In the genomic region with DNA sequence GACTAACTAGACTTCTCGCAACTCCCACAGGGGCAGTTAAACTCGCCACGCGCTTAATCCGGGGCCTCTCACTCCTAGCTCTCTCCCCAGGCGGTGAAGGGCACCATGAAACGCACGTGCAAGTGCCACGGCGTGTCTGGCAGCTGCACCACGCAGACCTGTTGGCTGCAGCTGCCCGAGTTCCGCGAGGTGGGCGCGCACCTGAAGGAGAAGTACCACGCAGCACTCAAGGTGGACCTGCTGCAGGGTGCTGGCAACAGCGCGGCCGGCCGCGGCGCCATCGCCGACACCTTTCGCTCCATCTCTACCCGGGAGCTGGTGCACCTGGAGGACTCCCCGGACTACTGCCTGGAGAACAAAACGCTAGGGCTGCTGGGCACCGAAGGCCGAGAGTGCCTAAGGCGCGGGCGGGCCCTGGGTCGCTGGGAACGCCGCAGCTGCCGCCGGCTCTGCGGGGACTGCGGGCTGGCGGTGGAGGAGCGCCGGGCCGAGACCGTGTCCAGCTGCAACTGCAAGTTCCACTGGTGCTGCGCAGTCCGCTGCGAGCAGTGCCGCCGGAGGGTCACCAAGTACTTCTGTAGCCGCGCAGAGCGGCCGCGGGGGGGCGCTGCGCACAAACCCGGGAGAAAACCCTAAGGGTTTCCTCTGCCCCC, we compare ENCODE assay signal across 2 cellular contexts.
A peak's percentile ranks its signal among the peaks of the same experiment; 100 is the strongest.
TF ChIP-seq lines count a peak whose summit lies in the region.

No MANE protein-coding gene starts in this region.

TF ChIP-seq in A549, 52 proteins besides CTCF, POLR2A, EP300 and RAD21 (continued from another document):
- TF ChIP-seq PHF8 (IDR thresholded peaks at IDR 0.05; ENCODE audit: borderline replicate concordance, low read depth) (no peak), RNF2 (IDR thresholded peaks at IDR 0.05; ENCODE audit: borderline replicate concordance, low read depth) (0 out of 2 replicates have a peak, but pooled peaks have one; percentile 32), BHLHE40 (IDR thresholded peaks at IDR 0.05; ENCODE audit: low read depth, low read length) (no peak), HOXA7 (CRISPR knock-in tag; IDR thresholded peaks at IDR 0.05) (no peak), KDM5A (IDR thresholded peaks at IDR 0.05) (no peak), FOSB (CRISPR knock-in tag; IDR thresholded peaks at IDR 0.05) (no peak), MAFK (IDR thresholded peaks at IDR 0.05; ENCODE audit: partially characterized antibody) (no peak), TFCP2L1 (CRISPR knock-in tag; IDR thresholded peaks at IDR 0.05) (no peak), RFX5 (IDR thresholded peaks at IDR 0.05) (peak; percentile 88), MYC (IDR thresholded peaks at IDR 0.05; ENCODE audit: borderline replicate concordance, low read length) (no peak), HOXB13 (CRISPR knock-in tag; IDR thresholded peaks at IDR 0.05; ENCODE audit: low read depth) (no peak), SMC3 (IDR thresholded peaks at IDR 0.05) (peak; percentile 50; the same call in 2 of the 3 replicates)
- TF ChIP-seq, protein P1, sequence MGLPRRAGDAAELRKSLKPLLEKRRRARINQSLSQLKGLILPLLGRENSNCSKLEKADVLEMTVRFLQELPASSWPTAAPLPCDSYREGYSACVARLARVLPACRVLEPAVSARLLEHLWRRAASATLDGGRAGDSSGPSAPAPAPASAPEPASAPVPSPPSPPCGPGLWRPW (IDR thresholded peaks at IDR 0.05), result no peak
- TF ChIP-seq, protein P2, sequence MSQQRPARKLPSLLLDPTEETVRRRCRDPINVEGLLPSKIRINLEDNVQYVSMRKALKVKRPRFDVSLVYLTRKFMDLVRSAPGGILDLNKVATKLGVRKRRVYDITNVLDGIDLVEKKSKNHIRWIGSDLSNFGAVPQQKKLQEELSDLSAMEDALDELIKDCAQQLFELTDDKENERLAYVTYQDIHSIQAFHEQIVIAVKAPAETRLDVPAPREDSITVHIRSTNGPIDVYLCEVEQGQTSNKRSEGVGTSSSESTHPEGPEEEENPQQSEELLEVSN (IDR thresholded peaks at IDR 0.05; ENCODE audit: borderline replicate concordance, low read depth), result no peak
- TF ChIP-seq, protein P3, sequence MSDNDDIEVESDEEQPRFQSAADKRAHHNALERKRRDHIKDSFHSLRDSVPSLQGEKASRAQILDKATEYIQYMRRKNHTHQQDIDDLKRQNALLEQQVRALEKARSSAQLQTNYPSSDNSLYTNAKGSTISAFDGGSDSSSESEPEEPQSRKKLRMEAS (IDR thresholded peaks at IDR 0.05), result peak; percentile 64
TF ChIP-seq in A549: peak in this region for 4.

TF ChIP-seq in SK-N-SH treated with all-trans-retinoic acid at 6 μM for 48 hours, 23 proteins besides CTCF, POLR2A, EP300 and RAD21:
- TF ChIP-seq, protein P4, sequence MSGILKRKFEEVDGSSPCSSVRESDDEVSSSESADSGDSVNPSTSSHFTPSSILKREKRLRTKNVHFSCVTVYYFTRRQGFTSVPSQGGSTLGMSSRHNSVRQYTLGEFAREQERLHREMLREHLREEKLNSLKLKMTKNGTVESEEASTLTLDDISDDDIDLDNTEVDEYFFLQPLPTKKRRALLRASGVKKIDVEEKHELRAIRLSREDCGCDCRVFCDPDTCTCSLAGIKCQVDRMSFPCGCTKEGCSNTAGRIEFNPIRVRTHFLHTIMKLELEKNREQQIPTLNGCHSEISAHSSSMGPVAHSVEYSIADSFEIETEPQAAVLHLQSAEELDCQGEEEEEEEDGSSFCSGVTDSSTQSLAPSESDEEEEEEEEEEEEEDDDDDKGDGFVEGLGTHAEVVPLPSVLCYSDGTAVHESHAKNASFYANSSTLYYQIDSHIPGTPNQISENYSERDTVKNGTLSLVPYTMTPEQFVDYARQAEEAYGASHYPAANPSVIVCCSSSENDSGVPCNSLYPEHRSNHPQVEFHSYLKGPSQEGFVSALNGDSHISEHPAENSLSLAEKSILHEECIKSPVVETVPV (CRISPR knock-in tag; IDR thresholded peaks at IDR 0.05), result no peak
- no peak for TF ChIP-seq TOX (CRISPR knock-in tag; IDR thresholded peaks at IDR 0.05; ENCODE audit: borderline replicate concordance)
- TF ChIP-seq BACH2 (CRISPR knock-in tag; IDR thresholded peaks at IDR 0.05; ENCODE audit: borderline replicate concordance), result no peak
- no peak for TF ChIP-seq ESRRG (CRISPR knock-in tag; IDR thresholded peaks at IDR 0.05)
- TF ChIP-seq ARNTL (CRISPR knock-in tag; IDR thresholded peaks at IDR 0.05; ENCODE audit: borderline replicate concordance, low read depth), result no peak
- no peak for TF ChIP-seq ZC3H10 (CRISPR knock-in tag; IDR thresholded peaks at IDR 0.05)
- no peak for TF ChIP-seq ZFP30 (CRISPR knock-in tag; IDR thresholded peaks at IDR 0.05)
- TF ChIP-seq, protein P5, sequence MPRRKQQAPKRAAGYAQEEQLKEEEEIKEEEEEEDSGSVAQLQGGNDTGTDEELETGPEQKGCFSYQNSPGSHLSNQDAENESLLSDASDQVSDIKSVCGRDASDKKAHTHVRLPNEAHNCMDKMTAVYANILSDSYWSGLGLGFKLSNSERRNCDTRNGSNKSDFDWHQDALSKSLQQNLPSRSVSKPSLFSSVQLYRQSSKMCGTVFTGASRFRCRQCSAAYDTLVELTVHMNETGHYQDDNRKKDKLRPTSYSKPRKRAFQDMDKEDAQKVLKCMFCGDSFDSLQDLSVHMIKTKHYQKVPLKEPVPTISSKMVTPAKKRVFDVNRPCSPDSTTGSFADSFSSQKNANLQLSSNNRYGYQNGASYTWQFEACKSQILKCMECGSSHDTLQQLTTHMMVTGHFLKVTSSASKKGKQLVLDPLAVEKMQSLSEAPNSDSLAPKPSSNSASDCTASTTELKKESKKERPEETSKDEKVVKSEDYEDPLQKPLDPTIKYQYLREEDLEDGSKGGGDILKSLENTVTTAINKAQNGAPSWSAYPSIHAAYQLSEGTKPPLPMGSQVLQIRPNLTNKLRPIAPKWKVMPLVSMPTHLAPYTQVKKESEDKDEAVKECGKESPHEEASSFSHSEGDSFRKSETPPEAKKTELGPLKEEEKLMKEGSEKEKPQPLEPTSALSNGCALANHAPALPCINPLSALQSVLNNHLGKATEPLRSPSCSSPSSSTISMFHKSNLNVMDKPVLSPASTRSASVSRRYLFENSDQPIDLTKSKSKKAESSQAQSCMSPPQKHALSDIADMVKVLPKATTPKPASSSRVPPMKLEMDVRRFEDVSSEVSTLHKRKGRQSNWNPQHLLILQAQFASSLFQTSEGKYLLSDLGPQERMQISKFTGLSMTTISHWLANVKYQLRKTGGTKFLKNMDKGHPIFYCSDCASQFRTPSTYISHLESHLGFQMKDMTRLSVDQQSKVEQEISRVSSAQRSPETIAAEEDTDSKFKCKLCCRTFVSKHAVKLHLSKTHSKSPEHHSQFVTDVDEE (CRISPR knock-in tag; IDR thresholded peaks at IDR 0.05), result no peak
- no peak for TF ChIP-seq ZNF8 (CRISPR knock-in tag; IDR thresholded peaks at IDR 0.05)
- TF ChIP-seq, protein P6, sequence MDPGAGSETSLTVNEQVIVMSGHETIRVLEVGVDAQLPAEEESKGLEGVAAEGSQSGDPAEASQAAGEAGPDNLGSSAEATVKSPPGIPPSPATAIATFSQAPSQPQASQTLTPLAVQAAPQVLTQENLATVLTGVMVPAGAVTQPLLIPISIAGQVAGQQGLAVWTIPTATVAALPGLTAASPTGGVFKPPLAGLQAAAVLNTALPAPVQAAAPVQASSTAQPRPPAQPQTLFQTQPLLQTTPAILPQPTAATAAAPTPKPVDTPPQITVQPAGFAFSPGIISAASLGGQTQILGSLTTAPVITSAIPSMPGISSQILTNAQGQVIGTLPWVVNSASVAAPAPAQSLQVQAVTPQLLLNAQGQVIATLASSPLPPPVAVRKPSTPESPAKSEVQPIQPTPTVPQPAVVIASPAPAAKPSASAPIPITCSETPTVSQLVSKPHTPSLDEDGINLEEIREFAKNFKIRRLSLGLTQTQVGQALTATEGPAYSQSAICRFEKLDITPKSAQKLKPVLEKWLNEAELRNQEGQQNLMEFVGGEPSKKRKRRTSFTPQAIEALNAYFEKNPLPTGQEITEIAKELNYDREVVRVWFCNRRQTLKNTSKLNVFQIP (CRISPR knock-in tag; IDR thresholded peaks at IDR 0.05; ENCODE audit: borderline replicate concordance, low read depth), result no peak
- no peak for TF ChIP-seq OSR1 (CRISPR knock-in tag; IDR thresholded peaks at IDR 0.05)
- TF ChIP-seq, protein P7, sequence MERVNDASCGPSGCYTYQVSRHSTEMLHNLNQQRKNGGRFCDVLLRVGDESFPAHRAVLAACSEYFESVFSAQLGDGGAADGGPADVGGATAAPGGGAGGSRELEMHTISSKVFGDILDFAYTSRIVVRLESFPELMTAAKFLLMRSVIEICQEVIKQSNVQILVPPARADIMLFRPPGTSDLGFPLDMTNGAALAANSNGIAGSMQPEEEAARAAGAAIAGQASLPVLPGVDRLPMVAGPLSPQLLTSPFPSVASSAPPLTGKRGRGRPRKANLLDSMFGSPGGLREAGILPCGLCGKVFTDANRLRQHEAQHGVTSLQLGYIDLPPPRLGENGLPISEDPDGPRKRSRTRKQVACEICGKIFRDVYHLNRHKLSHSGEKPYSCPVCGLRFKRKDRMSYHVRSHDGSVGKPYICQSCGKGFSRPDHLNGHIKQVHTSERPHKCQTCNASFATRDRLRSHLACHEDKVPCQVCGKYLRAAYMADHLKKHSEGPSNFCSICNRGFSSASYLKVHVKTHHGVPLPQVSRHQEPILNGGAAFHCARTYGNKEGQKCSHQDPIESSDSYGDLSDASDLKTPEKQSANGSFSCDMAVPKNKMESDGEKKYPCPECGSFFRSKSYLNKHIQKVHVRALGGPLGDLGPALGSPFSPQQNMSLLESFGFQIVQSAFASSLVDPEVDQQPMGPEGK (CRISPR knock-in tag; IDR thresholded peaks at IDR 0.05; ENCODE audit: borderline replicate concordance), result no peak
- no peak for TF ChIP-seq ZNF565 (CRISPR knock-in tag; conservative IDR thresholded peaks at IDR 0.05; ENCODE audit: low read depth)
- no peak for TF ChIP-seq SNAI2 (CRISPR knock-in tag; IDR thresholded peaks at IDR 0.05)
- TF ChIP-seq GLIS3 (CRISPR knock-in tag; IDR thresholded peaks at IDR 0.05), result no peak
- TF ChIP-seq, protein P8, sequence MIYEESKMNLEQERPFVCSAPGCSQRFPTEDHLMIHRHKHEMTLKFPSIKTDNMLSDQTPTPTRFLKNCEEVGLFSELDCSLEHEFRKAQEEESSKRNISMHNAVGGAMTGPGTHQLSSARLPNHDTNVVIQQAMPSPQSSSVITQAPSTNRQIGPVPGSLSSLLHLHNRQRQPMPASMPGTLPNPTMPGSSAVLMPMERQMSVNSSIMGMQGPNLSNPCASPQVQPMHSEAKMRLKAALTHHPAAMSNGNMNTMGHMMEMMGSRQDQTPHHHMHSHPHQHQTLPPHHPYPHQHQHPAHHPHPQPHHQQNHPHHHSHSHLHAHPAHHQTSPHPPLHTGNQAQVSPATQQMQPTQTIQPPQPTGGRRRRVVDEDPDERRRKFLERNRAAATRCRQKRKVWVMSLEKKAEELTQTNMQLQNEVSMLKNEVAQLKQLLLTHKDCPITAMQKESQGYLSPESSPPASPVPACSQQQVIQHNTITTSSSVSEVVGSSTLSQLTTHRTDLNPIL (CRISPR knock-in tag; IDR thresholded peaks at IDR 0.05; ENCODE audit: low read depth), result no peak
- TF ChIP-seq RARB (CRISPR knock-in tag; IDR thresholded peaks at IDR 0.05), result no peak
TF ChIP-seq in SK-N-SH treated with all-trans-retinoic acid at 6 μM for 48 hours: peak in this region for 0.
